Comparison of ENCODE assay signal across 1 cellular context in genomic region chr2:237259201-237259600, GRCh38.
TF ChIP-seq lines count a peak whose summit lies in the region.

No MANE protein-coding gene starts in this region.

TF ChIP-seq in IMR-90, 13 proteins besides CTCF, POLR2A, EP300 and RAD21 (continued from another document):
- TF ChIP-seq ELK1 (IDR thresholded peaks at IDR 0.05; ENCODE audit: borderline replicate concordance, low read depth, low read length) (no peak), MAZ (IDR thresholded peaks at IDR 0.05; ENCODE audit: borderline replicate concordance, low read depth, low read length) (no peak), CHD1 (IDR thresholded peaks at IDR 0.05; ENCODE audit: low read depth, low read length) (no peak), NFE2L2 (IDR thresholded peaks at IDR 0.05; ENCODE audit: low read depth, low read length) (no peak), CEBPB (IDR thresholded peaks at IDR 0.05; ENCODE audit: low read depth, low read length) (no peak), BHLHE40 (IDR thresholded peaks at IDR 0.05; ENCODE audit: low read depth, low read length) (no peak), SMC3 (IDR thresholded peaks at IDR 0.05; ENCODE audit: low read depth, low read length) (no peak), RCOR1 (IDR thresholded peaks at IDR 0.05; ENCODE audit: insufficient replicate concordance, low read length) (no peak)
TF ChIP-seq in IMR-90: peak in this region for 0.
